ENCODE assay signal across 10 cellular contexts in the genomic region with DNA sequence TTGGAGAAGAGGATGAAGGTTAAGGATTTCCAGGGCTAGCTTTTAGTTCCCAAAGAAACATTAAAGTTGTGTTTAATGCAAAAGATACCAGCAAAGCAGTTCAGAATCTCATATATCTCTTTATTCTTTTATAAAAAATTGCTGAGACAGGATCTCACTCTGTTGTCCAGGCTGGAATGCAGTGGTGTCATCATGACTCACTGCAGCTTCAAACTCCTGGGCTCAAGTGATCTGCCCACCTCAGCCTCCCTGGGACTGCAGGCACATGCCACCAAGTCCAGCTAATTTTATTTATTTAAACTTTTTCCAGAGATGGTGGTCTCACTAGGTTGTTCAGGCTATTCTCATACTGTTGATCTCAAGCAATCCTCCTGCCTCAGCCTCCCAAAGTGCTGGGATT. TPM values are rescaled to one million over a fixed set of nuclear protein-coding genes. Genes with fewer than 3 reads are reported as not detected.
"Had no signal": no experiment of that assay in that cellular context is flagged by ENCODE, and none has a peak within 500 bp of the region (broad histone marks: within the 10 kb centered on the region; RNA-seq: fewer than 3 reads in every experiment).

No MANE protein-coding gene starts in this region.

- H3K36me3 ChIP-seq: cardiac muscle cell had no signal

- DNase-seq: activated gamma-delta T cell treated with Interleukin-2 at 50 U/mL for 16 hours; activated naive CD8-positive, alpha-beta T cell treated with anti-CD3 and anti-CD28 coated beads for 36 hours; activated T-cell treated with anti-CD3 and anti-CD28 coated beads, Interleukin-2, amount 50 U/mL, for 1 hour; aorta; stimulated activated CD4-positive, alpha-beta T cell treated with anti-CD3 and anti-CD28 coated beads, Interleukin-4, amount 100 ng/mL, for 1 hour; stimulated activated CD8-positive, alpha-beta memory T cell treated with anti-CD3 and anti-CD28 coated beads, Interleukin-4, amount 100 ng/mL, for 48 hours; stimulated activated naive CD8-positive, alpha-beta T cell treated with anti-CD3 and anti-CD28 coated beads, Interleukin-15, Interleukin-2, amounts not matched to agents 100 U/mL and 50 U/mL, for 24 hours; T-helper 2 cell had no signal

- ATAC-seq: activated CD4-positive, CD25-positive, alpha-beta regulatory T cell treated with anti-CD3 and anti-CD28 coated beads, Interleukin-2, amount 50 U/mL, for 24 hours; stimulated activated naive CD8-positive, alpha-beta T cell treated with anti-CD3 and anti-CD28 coated beads, Interleukin-15, Interleukin-2, amounts not matched to agents 100 U/mL and 50 U/mL, for 24 hours had no signal

- H3K4me3 ChIP-seq: cardiac muscle cell had no signal

- H3K27me3 ChIP-seq: cardiac muscle cell had no signal

- H3K27ac ChIP-seq: cardiac muscle cell had no signal

RNA-seq across cellular contexts. Expression of gene CAP2, which starts 41.1 kb away (rescaled TPM):
- total RNA-seq: activated naive CD8-positive, alpha-beta T cell treated with anti-CD3 and anti-CD28 coated beads for 36 hours had no signal
